ENCODE assay signal across 10 cellular contexts in genomic region chr2:156405586-156405985, GRCh38. TPM values are rescaled to one million over a fixed set of nuclear protein-coding genes. Genes with fewer than 3 reads are reported as not detected.
A peak's percentile ranks its signal among the peaks of the same experiment; 100 is the strongest.
DNase-seq lines count a peak whose midpoint lies in the region; ATAC-seq and TF ChIP-seq lines count a peak whose summit lies in the region.
"Had no signal": no experiment of that assay in that cellular context is flagged by ENCODE, and none has a peak within 500 bp of the region (broad histone marks: within the 10 kb centered on the region; RNA-seq: fewer than 3 reads in every experiment).

No MANE protein-coding gene starts in this region.

- H3K4me1 ChIP-seq in psoas muscle (peaks cover 20% of the 10 kb centered on the region), OCI-LY7 (ENCODE audit: insufficient read depth, low read length, poor library complexity, severe bottlenecking) (peaks cover 4% of the 10 kb centered on the region)
- H3K4me1 ChIP-seq in CD8-positive, alpha-beta T cell (ENCODE audit: insufficient read depth, low read length): no peaks in the 10 kb centered on the region

- peaks cover 5% of the 10 kb centered on the region for H3K27me3 Mint-ChIP-seq in CD8-positive, alpha-beta T cell (ENCODE audit: low read depth)

- H3K4me3 ChIP-seq in fibroblast of villous mesenchyme (ENCODE audit: low read depth, low read length): no peak overlapping the region
- H3K4me3 ChIP-seq in psoas muscle: no peak overlapping the region
- no peak overlapping the region for H3K4me3 ChIP-seq in CD8-positive, alpha-beta T cell (ENCODE audit: low read depth, low read length)
- H3K4me3 ChIP-seq in OCI-LY7 (ENCODE audit: low read depth, low read length, poor library complexity, severe bottlenecking): no peak overlapping the region

- H4K20me1 ChIP-seq in OCI-LY7 (ENCODE audit: insufficient read depth, low read length): no peaks in the 10 kb centered on the region

- CTCF ChIA-PET in CD8-positive, alpha-beta T cell (lab: Charles Lee): interaction anchor here (0.8 kb wide), 1 partner anchor 91 kb away, joined by 4 read pairs; no protein-coding TSS in a partner anchor
- CTCF ChIA-PET in OCI-LY7 (lab: Charles Lee; ENCODE audit: unreplicated experiment): no interaction called here

- TF ChIP-seq CTCF in fibroblast of villous mesenchyme (IDR thresholded peaks at IDR 0.05; ENCODE audit: insufficient read depth, low read depth, low read length) (no peak), psoas muscle (IDR thresholded peaks at IDR 0.05) (no peak), OCI-LY7 (conservative IDR thresholded peaks at IDR 0.05; ENCODE audit: low read length) (no peak)
- TF ChIP-seq CTCF in CD8-positive, alpha-beta T cell (IDR thresholded peaks at IDR 0.05): no peak

- POLR2A ChIA-PET in CD8-positive, alpha-beta T cell (lab: Charles Lee): no interaction called here
- POLR2A ChIA-PET in OCI-LY7 (lab: Charles Lee): interaction anchor here (1.2 kb wide), 1 partner anchor 14 kb away, joined by 3 read pairs; no protein-coding TSS in a partner anchor

- in situ Hi-C loops in ACHN (cut with HindIII; ENCODE audit: low pct_ligation_motif_present, low pct_unique_long_range_greater_than_20kb, low sequenced_read_pairs): no loop called here

- peak overlapping the region; percentile 48 for H3K27ac ChIP-seq in psoas muscle
- no peak overlapping the region for H3K27ac ChIP-seq in CD8-positive, alpha-beta T cell (ENCODE audit: low read depth, low read length)
- no peak overlapping the region for H3K27ac ChIP-seq in OCI-LY7 (ENCODE audit: low read depth, low read length, poor library complexity, severe bottlenecking)

- H3K4me2 ChIP-seq in OCI-LY7 (ENCODE audit: low read length): no peak overlapping the region

- no peaks in the 10 kb centered on the region for H3K27me3 ChIP-seq in psoas muscle (ENCODE audit: insufficient read depth in 3 of 3, low read length in 2 of 3)
- H3K27me3 ChIP-seq in CD8-positive, alpha-beta T cell (ENCODE audit: insufficient read depth, low read length): no peaks in the 10 kb centered on the region

- no peaks in the 10 kb centered on the region for H3K9me2 ChIP-seq in OCI-LY7 (ENCODE audit: insufficient read depth, low read length)

- no TSS peak for BruUV-seq in OCI-LY7 (replicated peaks; lab: Mats Ljungman, UMichigan)

- H3K4me1 Mint-ChIP-seq in CD8-positive, alpha-beta T cell (ENCODE audit: low read depth): peaks cover 6% of the 10 kb centered on the region

- intact Hi-C loops in psoas muscle (cut with DNase I): no loop called here
- intact Hi-C loops in CD8-positive, alpha-beta T cell (cut with DNase I, micrococcal nuclease): no loop called here
- intact Hi-C loops in OCI-LY7 (cut with micrococcal nuclease; ENCODE audit: unreplicated experiment): no loop called here

- DNase-seq in H4 (ENCODE audit: low spot score) (peak; percentile 18), RKO (ENCODE audit: low spot score) (peak; percentile 80), fibroblast of villous mesenchyme (ENCODE audit: low read depth) (peak; percentile 54), psoas muscle (peak in 1 of 2 donors; percentile 23), ACHN (no peak), OCI-LY7 (ENCODE audit: low spot score) (no peak)
- DNase-seq in CD8-positive, alpha-beta T cell: no peak
- DNase-seq: DMS79 had no signal

- ATAC-seq in psoas muscle (peak; percentile 49 to 78 (median 62)), HG02981 (IDR thresholded peaks at IDR 0.05; ENCODE audit: unreplicated experiment) (no peak)
- ATAC-seq in CD8-positive, alpha-beta T cell: no peak

- H3K27ac Mint-ChIP-seq in CD8-positive, alpha-beta T cell: no peak overlapping the region

- 46 to 62% (median 47%) methylated on average over 3 of the region's 3 CpGs for WGBS in psoas muscle, 3 donors

- no peak overlapping the region for H2AFZ ChIP-seq in OCI-LY7 (ENCODE audit: low read length)

- H3K36me3 Mint-ChIP-seq in CD8-positive, alpha-beta T cell: peaks cover 4% of the 10 kb centered on the region

- no peak overlapping the region for H3K4me3 Mint-ChIP-seq in CD8-positive, alpha-beta T cell
- H3K4me3 Mint-ChIP-seq: central memory CD8-positive, alpha-beta T cell had no signal

- H3K9me3 Mint-ChIP-seq in CD8-positive, alpha-beta T cell: no peaks in the 10 kb centered on the region
- H3K9me3 Mint-ChIP-seq: central memory CD8-positive, alpha-beta T cell had no signal

- H3K79me2 ChIP-seq in OCI-LY7 (ENCODE audit: insufficient read depth, low read depth, low read length): no peaks in the 10 kb centered on the region

- H3K36me3 ChIP-seq in psoas muscle (ENCODE audit: insufficient read depth in 1 of 2, low read depth in 1 of 2) (no peaks in the 10 kb centered on the region), OCI-LY7 (ENCODE audit: insufficient read depth, low read length) (no peaks in the 10 kb centered on the region)
- no peaks in the 10 kb centered on the region for H3K36me3 ChIP-seq in CD8-positive, alpha-beta T cell (ENCODE audit: insufficient read depth, low read length)

- no peaks in the 10 kb centered on the region for H3K9me3 ChIP-seq in psoas muscle
- H3K9me3 ChIP-seq in CD8-positive, alpha-beta T cell (ENCODE audit: low read length): no peaks in the 10 kb centered on the region
- no peaks in the 10 kb centered on the region for H3K9me3 ChIP-seq in OCI-LY7 (ENCODE audit: low read length)

RNA-seq across cellular contexts. Expression of gene GPD2, which starts 30.6 kb away (rescaled TPM):
- 72.2 and 84.6 TPM in 2 replicates for total RNA-seq in H4 (2014; rRNA removed; shearing (Covaris generic))
- 44.5 and 63.9 TPM in 2 replicates for total RNA-seq in fibroblast of villous mesenchyme
- total RNA-seq in psoas muscle: 10 to 100 TPM; 16.3 to 86.6 (median 35.8) TPM
- 10 to 100 TPM in 1 of 3 donors, 1 to 10 TPM in 2; 6.3 to 24.0 (median 8.6) TPM for polyA plus RNA-seq in psoas muscle
- 1 to 10 TPM; 4.7 to 6.9 TPM for total RNA-seq in CD8-positive, alpha-beta T cell
- total RNA-seq in OCI-LY7 (2014; rRNA removed; shearing (Covaris generic)): 6.6 and 6.9 TPM in 2 replicates
- 20.2 and 22.9 TPM in 2 replicates for total RNA-seq in OCI-LY7 (2022)

Comparison
In these comparisons a context has a peak if more than half of its experiments do, and no peak if none do; other contexts are left out.
1. DNase-seq: peak in H4 (single experiment), RKO (single experiment) and fibroblast of villous mesenchyme (single experiment); none in CD8-positive, alpha-beta T cell (0 of 7), ACHN (single experiment) and OCI-LY7 (single experiment).
2. ATAC-seq: peak in psoas muscle (4 of 4); none in HG02981 (single experiment) and CD8-positive, alpha-beta T cell (single experiment).